In the genomic region with DNA sequence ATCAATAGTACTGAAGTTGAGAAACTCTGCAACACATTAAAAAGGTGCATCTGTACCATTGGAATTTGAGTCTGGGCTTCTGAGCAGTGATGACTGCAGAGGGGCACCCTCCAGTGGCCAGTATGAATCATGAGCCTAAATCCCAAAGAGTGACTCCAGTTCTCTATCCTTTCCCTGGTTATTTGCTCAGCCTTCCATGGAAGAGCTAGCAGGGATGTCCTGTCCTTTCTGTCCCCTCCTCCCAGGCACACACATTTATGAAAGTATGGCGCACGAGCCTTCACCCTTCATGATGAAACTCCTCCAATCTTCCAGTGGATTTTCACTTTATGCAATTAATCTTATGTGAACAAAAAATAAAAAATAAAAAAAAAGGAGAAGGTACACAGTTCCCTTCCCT, we compare ENCODE assay signal across 10 cellular contexts.
DNase-seq lines count a peak whose midpoint lies in the region; ATAC-seq and TF ChIP-seq lines count a peak whose summit lies in the region.
"Had no signal": no experiment of that assay in that cellular context is flagged by ENCODE, and none has a peak within 500 bp of the region (broad histone marks: within the 10 kb centered on the region; RNA-seq: fewer than 3 reads in every experiment).

No MANE protein-coding gene starts in this region.

- H3K9me3 ChIP-seq in ascending aorta: no peaks in the 10 kb centered on the region

- no peak for ATAC-seq in HG02981 (IDR thresholded peaks at IDR 0.05; ENCODE audit: unreplicated experiment)

- DNase-seq in NCI-H2171 treated with DMSO at 0.1 percent for 48 hours (lab: John Stamatoyannopoulos, UW): peak; percentile 60
- DNase-seq in NCI-H2171 (lab: John Stamatoyannopoulos, UW): no peak
- peak; percentile 24 for DNase-seq in NCI-H69 (lab: John Stamatoyannopoulos, UW)
- DNase-seq in epithelial cell of esophagus (ENCODE audit: low read depth): peak; percentile 62
- DNase-seq in renal cortical epithelial cell (ENCODE audit: low read depth): peak; percentile 60
- DNase-seq in ascending aorta (ENCODE audit: low spot score in 2 of 2): no peak
- no peak for DNase-seq in substantia nigra (lab: John Stamatoyannopoulos, UW)
- DNase-seq: NCI-H774; stimulated activated CD4-positive, alpha-beta T cell treated with anti-CD3 and anti-CD28 coated beads, Interleukin-1b, Interleukin-23, amount 100 ng/mL, for 48 hours had no signal

- peaks cover 0 to 7% of the 10 kb centered on the region in 2 donors for H3K4me1 ChIP-seq in ascending aorta

- no peak overlapping the region for H3K27ac ChIP-seq in ascending aorta
- H3K27ac ChIP-seq in substantia nigra (ENCODE audit: low read depth, low read length, poor library complexity, severe bottlenecking): no peak overlapping the region

- H3K27me3 ChIP-seq in ascending aorta: no peaks in the 10 kb centered on the region

- TF ChIP-seq CTCF in epithelial cell of esophagus (IDR thresholded peaks at IDR 0.05; ENCODE audit: insufficient read depth, low read depth, low read length, missing control alignments): peak; percentile 66
- TF ChIP-seq CTCF in ascending aorta (IDR thresholded peaks at IDR 0.05): peak in 1 of 3 experiments; percentile 31

- H3K36me3 ChIP-seq in ascending aorta: no peaks in the 10 kb centered on the region

- no peak overlapping the region for H3K4me3 ChIP-seq in epithelial cell of esophagus (ENCODE audit: low read length)
- H3K4me3 ChIP-seq in ascending aorta: no peak overlapping the region

- intact Hi-C loops in ascending aorta (cut with DNase I): no loop called here

Comparison
In these comparisons a context has a peak if more than half of its experiments do, and no peak if none do; other contexts are left out.
1. DNase-seq: peak in NCI-H2171 treated with DMSO at 0.1 percent for 48 hours (single experiment), NCI-H69 (single experiment), epithelial cell of esophagus (single experiment) and renal cortical epithelial cell (single experiment); none in NCI-H2171 (single experiment), ascending aorta (0 of 2) and substantia nigra (0 of 49).